8 cellular contexts compared by ENCODE assay signal in the genomic region with DNA sequence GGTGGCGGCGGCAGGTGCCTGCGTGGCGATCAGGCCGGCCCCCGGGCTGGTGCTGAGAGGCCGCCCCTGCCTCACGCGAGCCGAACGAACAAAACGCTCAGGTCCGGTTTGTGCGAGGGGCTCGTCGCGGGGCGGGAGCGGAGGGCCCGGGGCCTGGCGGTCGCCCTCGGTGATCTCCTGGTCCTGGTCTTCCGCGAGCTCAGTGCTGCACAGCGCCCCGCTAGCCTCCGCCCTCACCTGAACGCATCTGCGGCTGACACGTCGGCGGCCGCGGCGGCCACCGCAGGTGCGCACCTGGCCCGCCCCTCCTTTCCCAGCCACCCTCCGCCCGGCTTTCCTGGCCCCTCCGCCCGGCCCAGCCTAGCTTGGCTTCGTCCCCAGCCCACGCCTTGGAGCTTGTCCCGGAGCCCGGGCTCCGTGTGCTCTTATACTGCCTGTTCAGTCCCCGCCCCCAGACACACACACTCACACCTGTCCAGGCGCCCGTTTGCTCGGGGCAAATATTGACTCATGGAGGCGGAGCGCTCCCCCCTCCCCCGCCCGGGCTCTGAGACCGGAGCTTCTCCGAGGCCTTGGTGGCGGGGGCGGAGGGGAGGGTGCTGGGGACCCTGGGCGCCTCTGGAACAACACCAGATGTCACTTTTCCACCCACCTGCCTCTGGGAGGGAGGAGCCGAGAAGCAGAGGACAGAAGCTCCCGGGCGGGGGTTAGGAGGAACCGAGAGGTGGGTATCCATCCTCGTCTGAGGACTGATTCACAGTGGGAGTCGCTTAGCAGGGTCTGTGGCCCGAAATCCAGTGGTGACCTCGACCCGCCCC. TPM values are rescaled to one million over a fixed set of nuclear protein-coding genes. Genes with fewer than 3 reads are reported as not detected.
DNase-seq lines count a peak whose midpoint lies in the region; ATAC-seq and TF ChIP-seq lines count a peak whose summit lies in the region.

No MANE protein-coding gene starts in this region.

- H3K4me2 ChIP-seq in H9 (ENCODE audit: insufficient read depth, insufficient read length, low read length): peak overlapping the region; percentile 36
- peak overlapping the region; percentile 92 for H3K4me2 ChIP-seq in mammary epithelial cell (ENCODE audit: insufficient read depth, low read depth, low read length)
- no peak overlapping the region for H3K4me2 ChIP-seq in osteoblast (ENCODE audit: insufficient read depth, low read length)

- ATAC-seq in GM18511 (IDR thresholded peaks at IDR 0.05; ENCODE audit: unreplicated experiment) (no peak), GM18861 (IDR thresholded peaks at IDR 0.05; ENCODE audit: unreplicated experiment) (no peak)

- no TSS peak for BruUV-seq in mammary epithelial cell (replicated peaks; lab: Mats Ljungman, UMichigan)

- H3K79me1 ChIP-seq in H9 (ENCODE audit: insufficient read depth, low read depth, low read length, poor library complexity, severe bottlenecking): no peaks in the 10 kb centered on the region

- H3K4me3 Mint-ChIP-seq in H9 (peak overlapping the region; percentile 72 to 87; a peak in 4 of 5 replicates), chondrocyte (ENCODE audit: unreplicated experiment) (no peak overlapping the region)

- H3K4ac ChIP-seq in H9 (ENCODE audit: low read depth, low read length): no peak overlapping the region

- no peak overlapping the region for H3K56ac ChIP-seq in H9 (ENCODE audit: insufficient read length, low read depth, low read length)

- no peaks in the 10 kb centered on the region for H3K79me2 ChIP-seq in H9 (ENCODE audit: insufficient read depth, low read length)
- H3K79me2 ChIP-seq in mammary epithelial cell (ENCODE audit: insufficient read depth, low read length): no peaks in the 10 kb centered on the region
- no peaks in the 10 kb centered on the region for H3K79me2 ChIP-seq in osteoblast (ENCODE audit: insufficient read depth, low read length)

- H3K4me3 ChIP-seq in mammary epithelial cell (replicated peaks in 1 of 3; ENCODE audit: insufficient read depth in 1 of 3, low read depth in 2 of 3, low read length in 3 of 3): peak overlapping the region; percentile 7 to 39 (median 31)
- H3K4me3 ChIP-seq in osteoblast (ENCODE audit: insufficient read depth, low read length): no peak overlapping the region

- no peak overlapping the region for H2BK15ac ChIP-seq in H9 (ENCODE audit: low read depth, low read length)

- peaks cover 0 to 3% of the 10 kb centered on the region in 2 experiments; a peak in 1 of 5 replicates for H3K9me3 Mint-ChIP-seq in H9
- H3K9me3 Mint-ChIP-seq in chondrocyte (ENCODE audit: low read depth): peaks cover under 1% of the 10 kb centered on the region

- no peak overlapping the region for H2AFZ ChIP-seq in H9 (ENCODE audit: low read length)
- peak overlapping the region; percentile 60 for H2AFZ ChIP-seq in mammary epithelial cell (ENCODE audit: low read depth, low read length)
- H2AFZ ChIP-seq in osteoblast (ENCODE audit: low read length): no peak overlapping the region

- H2AK5ac ChIP-seq in H9 (ENCODE audit: insufficient read length, low read length): no peak overlapping the region

- in situ Hi-C loops in mammary epithelial cell (cut with MboI; ENCODE audit: low sequenced_read_pairs in 2 of 2): no loop called here

- H3K36me3 Mint-ChIP-seq in H9 (ENCODE audit: insufficient read depth in 1 of 3, low read depth in 3 of 3): no peaks in the 10 kb centered on the region; a peak in 1 of 7 replicates
- no peaks in the 10 kb centered on the region for H3K36me3 Mint-ChIP-seq in chondrocyte (ENCODE audit: low read depth)

- H3K27ac ChIP-seq in H9 (ENCODE audit: insufficient read length, low read depth, low read length) (no peak overlapping the region), mammary epithelial cell (ENCODE audit: insufficient read depth, low read depth, low read length) (no peak overlapping the region), osteoblast (ENCODE audit: low read depth, low read length) (no peak overlapping the region)

- TF ChIP-seq CTCF in H9 (conservative IDR thresholded peaks at IDR 0.05) (no peak), mammary epithelial cell (conservative IDR thresholded peaks at IDR 0.05 in 1 of 2, IDR thresholded peaks at IDR 0.05 in 1 of 2; ENCODE audit: extremely low read depth in 1 of 2, insufficient read depth in 1 of 2, low read depth in 1 of 2, low read length in 2 of 2) (no peak), osteoblast (IDR thresholded peaks at IDR 0.05; ENCODE audit: extremely low read depth, low read depth, low read length) (no peak), chondrocyte (IDR thresholded peaks at IDR 0.05) (no peak)

- dilution Hi-C loops in mammary epithelial cell (cut with HindIII; ENCODE audit: low sequenced_read_pairs): no loop called here

- no peak overlapping the region for H2BK20ac ChIP-seq in H9 (ENCODE audit: low read depth, low read length, poor library complexity, severe bottlenecking)

- H3K36me3 ChIP-seq in mammary epithelial cell (ENCODE audit: insufficient read depth, low read length): no peaks in the 10 kb centered on the region
- H3K36me3 ChIP-seq in osteoblast (ENCODE audit: insufficient read depth, low read length): no peaks in the 10 kb centered on the region

- H3K27me3 Mint-ChIP-seq in H9 (ENCODE audit: low read depth) (peaks cover 99% of the 10 kb centered on the region), chondrocyte (ENCODE audit: low read depth) (peaks cover 52% of the 10 kb centered on the region)

- no peak overlapping the region for H3K23ac ChIP-seq in H9 (ENCODE audit: insufficient read length, low read depth, low read length)

- no peak overlapping the region for H3K14ac ChIP-seq in H9 (ENCODE audit: insufficient read depth, low read length)

- H3K18ac ChIP-seq in H9 (ENCODE audit: insufficient read length, low read depth, low read length): no peak overlapping the region

- H3K4me1 ChIP-seq in H9 (ENCODE audit: insufficient read depth, low read length) (peaks cover 9% of the 10 kb centered on the region; the same call in 1 of the 2 replicates), mammary epithelial cell (ENCODE audit: insufficient read depth, low read length) (peaks cover 18% of the 10 kb centered on the region), osteoblast (ENCODE audit: insufficient read depth, low read length) (no peaks in the 10 kb centered on the region)

- no peak overlapping the region for H4K8ac ChIP-seq in H9 (replicated peaks; ENCODE audit: insufficient read length, low read depth, low read length)

- no peak overlapping the region for H3T11ph ChIP-seq in H9 (ENCODE audit: low read length)

- H2BK120ac ChIP-seq in H9 (ENCODE audit: low read depth, low read length, poor library complexity, severe bottlenecking): no peak overlapping the region

- H4K91ac ChIP-seq in H9 (ENCODE audit: insufficient read length, low read depth, low read length): no peak overlapping the region

- H3K27me3 ChIP-seq in H9 (ENCODE audit: insufficient read depth, low read length): peaks cover 71% of the 10 kb centered on the region
- H3K27me3 ChIP-seq in mammary epithelial cell (ENCODE audit: insufficient read depth, low read length): peaks cover 5% of the 10 kb centered on the region
- H3K27me3 ChIP-seq in osteoblast (ENCODE audit: insufficient read depth, low read length): peaks cover 65% of the 10 kb centered on the region

- CTCF ChIA-PET in mammary epithelial cell (lab: Charles Lee; ENCODE audit: low non-redundant PET): interaction anchor here (0.6 to 0.9 kb wide), 8 partner anchors 8 to 752 kb away, joined by 3 to 5 read pairs (median 4); no protein-coding TSS in a partner anchor

- no peak overlapping the region for H2BK12ac ChIP-seq in H9 (ENCODE audit: insufficient read length, low read depth, low read length)

- peaks cover 30 to 39% of the 10 kb centered on the region in 2 experiments for H3K4me1 Mint-ChIP-seq in H9
- H3K4me1 Mint-ChIP-seq in chondrocyte (ENCODE audit: low read depth): peaks cover 4% of the 10 kb centered on the region

- H3K27ac Mint-ChIP-seq in H9: no peak overlapping the region
- H3K27ac Mint-ChIP-seq in chondrocyte (ENCODE audit: unreplicated experiment): no peak overlapping the region

- H3K9ac ChIP-seq in H9 (ENCODE audit: extremely low read depth, insufficient read length, low read length): no peak overlapping the region
- H3K9ac ChIP-seq in mammary epithelial cell (ENCODE audit: insufficient read depth, low read length): no peak overlapping the region

- H3K9me3 ChIP-seq in H9 (ENCODE audit: control insufficient read depth, low read depth, low read length): no peaks in the 10 kb centered on the region
- no peaks in the 10 kb centered on the region for H3K9me3 ChIP-seq in mammary epithelial cell (replicated peaks; ENCODE audit: insufficient read depth, low read length)
- no peaks in the 10 kb centered on the region for H3K9me3 ChIP-seq in osteoblast (ENCODE audit: low read depth, low read length)

- H4K5ac ChIP-seq in H9 (ENCODE audit: insufficient read length, low read depth, low read length): no peak overlapping the region

- H4K20me1 ChIP-seq in H9 (ENCODE audit: control insufficient read depth, insufficient read depth, insufficient read length) (no peaks in the 10 kb centered on the region), mammary epithelial cell (ENCODE audit: insufficient read depth, low read length) (peaks cover 4% of the 10 kb centered on the region), osteoblast (ENCODE audit: insufficient read depth, low read length) (no peaks in the 10 kb centered on the region)

- peak; percentile 67 for DNase-seq in H9
- DNase-seq in NCI-H2196 treated with DMSO at 0.1 percent for 48 hours (lab: John Stamatoyannopoulos, UW; ENCODE audit: unreplicated experiment): peak; percentile 91
- peak; percentile 72 for DNase-seq in mammary epithelial cell
- peak; percentile 89 for DNase-seq in osteoblast (ENCODE audit: insufficient read length, low spot score, missing footprints)
- no peak for DNase-seq in chondrocyte (ENCODE audit: low spot score)
- no peak for DNase-seq in amniotic stem cell (lab: John Stamatoyannopoulos, UW)

- intact Hi-C loops in mammary epithelial cell (cut with micrococcal nuclease): loop anchor here (2.0 kb wide), 1 partner anchor 149 kb away; no protein-coding TSS in a partner anchor

- no CpG with 5 or more reads among the region's 70 CpGs for WGBS in H9 (ENCODE audit: extremely low coverage, insufficient read length, low lambda C conversion rate)
- WGBS in mammary epithelial cell (ENCODE audit: low coverage, missing lambda C conversion rate): 0% methylated on average over 7 of the region's 70 CpGs

- H3K23me2 ChIP-seq in H9 (ENCODE audit: insufficient read length, low read depth, low read length, poor library complexity, severe bottlenecking): peaks cover 10% of the 10 kb centered on the region

- H2BK5ac ChIP-seq in H9 (ENCODE audit: insufficient read length, low read length): no peak overlapping the region

RNA-seq across cellular contexts. Expression of a gene that starts 8.6 kb away (rescaled TPM):
- not detected in 2 replicates for total RNA-seq in H9 (2021)
- not detected for total RNA-seq in mammary epithelial cell
- 0.12 TPM for polyA plus RNA-seq in mammary epithelial cell
- polyA minus RNA-seq in mammary epithelial cell: not detected
- not detected in 2 replicates for total RNA-seq in osteoblast
- total RNA-seq in chondrocyte: not detected in 3 replicates

RNA-seq across cellular contexts. Expression of a gene that starts 16.8 kb away (rescaled TPM):
- total RNA-seq in H9 (2021) (not detected in 2 replicates), mammary epithelial cell (not detected), osteoblast (not detected in 2 replicates), chondrocyte (not detected in 3 replicates)
- not detected for polyA plus RNA-seq in mammary epithelial cell
- not detected for polyA minus RNA-seq in mammary epithelial cell

RNA-seq across cellular contexts. Expression of a gene that starts 39.5 kb away (rescaled TPM):
- 0.18 and 0.20 TPM in 2 replicates for total RNA-seq in H9 (2021)
- total RNA-seq in mammary epithelial cell: under 1 TPM in 1 of 2 donors, not detected in 1; 0.50 TPM
- 0.01 TPM for polyA plus RNA-seq in mammary epithelial cell
- polyA minus RNA-seq in mammary epithelial cell: not detected
- not detected in 2 replicates for total RNA-seq in osteoblast
- not detected in 3 replicates for total RNA-seq in chondrocyte

RNA-seq across cellular contexts. Expression of a gene that starts 42.3 kb away (rescaled TPM):
- 0.11 and 0.26 TPM in 2 replicates for total RNA-seq in H9 (2021)
- under 1 TPM in 1 of 2 donors, not detected in 1; 0.49 TPM for total RNA-seq in mammary epithelial cell
- polyA plus RNA-seq in mammary epithelial cell: 0.08 TPM
- polyA minus RNA-seq in mammary epithelial cell: not detected
- total RNA-seq in osteoblast: not detected in 2 replicates
- total RNA-seq in chondrocyte: 0.22 to 0.36 TPM in 2 of 3 replicates, not detected in the other

RNA-seq across cellular contexts. Expression of a gene that starts 58.9 kb away (rescaled TPM):
- total RNA-seq in H9 (2021) (0.11 TPM in 1 of 2 replicates, not detected in the other), mammary epithelial cell (under 1 TPM in 1 of 2 donors, not detected in 1; 0.17 TPM), osteoblast (under 0.01 and 0.29 TPM in 2 replicates), chondrocyte (0.19 TPM in 1 of 3 replicates, not detected in the others)
- polyA plus RNA-seq in mammary epithelial cell: 0.02 TPM
- not detected for polyA minus RNA-seq in mammary epithelial cell

Comparison
In these comparisons a context has a peak if more than half of its experiments do, and no peak if none do; other contexts are left out.
1. DNase-seq: peak in H9 (single experiment), NCI-H2196 treated with DMSO at 0.1 percent for 48 hours (single experiment), mammary epithelial cell (single experiment) and osteoblast (single experiment); none in chondrocyte (single experiment) and amniotic stem cell (single experiment).